Comparison of ENCODE assay signal across 27 cellular contexts in the genomic region with DNA sequence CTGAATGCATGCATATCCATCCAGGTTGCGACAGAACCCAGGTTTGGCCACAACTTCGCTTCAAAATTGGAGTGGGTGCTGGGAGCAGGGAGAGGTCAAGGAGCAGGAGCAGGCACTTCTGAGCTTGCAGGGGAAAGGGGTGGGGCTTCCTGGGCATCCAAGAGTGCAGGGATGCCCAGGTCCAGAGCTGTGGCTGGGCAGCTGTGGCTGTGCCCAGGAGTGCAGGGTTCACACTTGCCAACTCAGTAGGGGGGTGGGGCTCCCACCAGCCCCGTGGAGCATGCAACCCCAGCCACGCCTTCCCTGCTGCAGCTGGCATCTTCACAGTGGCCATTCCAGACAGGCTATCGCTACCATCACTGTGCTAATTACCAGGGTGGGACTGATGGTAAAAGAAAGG.
"Had no signal": no experiment of that assay in that cellular context is flagged by ENCODE, and none has a peak within 500 bp of the region (broad histone marks: within the 10 kb centered on the region; RNA-seq: fewer than 3 reads in every experiment).

No MANE protein-coding gene starts in this region.

- FAIRE-seq: pancreas had no signal

- H3K9me3 ChIP-seq: heart right ventricle, left lung, lower lobe of right lung, pancreas, prostate gland, suprapubic skin, thoracic aorta, tibial artery, upper lobe of left lung, vagina had no signal

- ATAC-seq: heart right ventricle; left cardiac atrium; left lung; lower lobe of right lung; naive thymus-derived CD4-positive, alpha-beta T cell; pancreas; right cardiac atrium; sciatic nerve; stimulated activated effector memory CD8-positive, alpha-beta T cell treated with anti-CD3 and anti-CD28 coated beads, Interleukin-12 subunit alpha, Interleukin-12 subunit beta, amount 100 ng/mL, for 72 hours had no signal

- DNase-seq: heart right ventricle; islet precursor cell; kidney glomerular epithelial cell; left cardiac atrium; left lung; lower lobe of right lung; mammary epithelial cell; mesendoderm; naive thymus-derived CD4-positive, alpha-beta T cell; retina; right cardiac atrium; stimulated activated CD4-positive, alpha-beta T cell treated with anti-CD3 and anti-CD28 coated beads, Interleukin-12 subunit alpha, Interleukin-12 subunit beta, amount 100 ng/mL, for 4 hours; stimulated activated CD4-positive, alpha-beta T cell treated with anti-CD3 and anti-CD28 coated beads, Interleukin-15, amount 100 ng/mL, for 24 hours; stimulated activated CD4-positive, alpha-beta T cell treated with anti-CD3 and anti-CD28 coated beads, Interleukin-2, amount 100 ng/mL, for 24 hours; stimulated activated CD4-positive, alpha-beta T cell treated with anti-CD3 and anti-CD28 coated beads, Interleukin-4, amount 100 ng/mL, for 1 hour; stimulated activated naive CD4-positive, alpha-beta T cell; tibial artery had no signal

- H3K4me3 ChIP-seq: heart right ventricle, hepatocyte, left lung, lower lobe of right lung, pancreas, prostate gland, skin epidermis, suprapubic skin, thoracic aorta, tibial artery, upper lobe of left lung, vagina had no signal

- H3K27ac ChIP-seq: heart right ventricle, hepatocyte, left lung, lower lobe of right lung, pancreas, prostate gland, skin epidermis, suprapubic skin, thoracic aorta, tibial artery, upper lobe of left lung, vagina had no signal

- H3K36me3 ChIP-seq: heart right ventricle, left lung, lower lobe of right lung, pancreas, prostate gland, suprapubic skin, thoracic aorta, tibial artery, upper lobe of left lung, vagina had no signal

- H3K4me1 ChIP-seq: heart right ventricle, left lung, lower lobe of right lung, pancreas, prostate gland, upper lobe of left lung had no signal
